ENCODE assay signal across 17 cellular contexts in genomic region chr3:186901135-186901734, GRCh38. TPM values are rescaled to one million over a fixed set of nuclear protein-coding genes. Genes with fewer than 3 reads are reported as not detected.
DNase-seq lines count a peak whose midpoint lies in the region; ATAC-seq, FAIRE-seq and TF ChIP-seq lines count a peak whose summit lies in the region.
"Had no signal": no experiment of that assay in that cellular context is flagged by ENCODE, and none has a peak within 500 bp of the region (broad histone marks: within the 10 kb centered on the region; RNA-seq: fewer than 3 reads in every experiment).

No MANE protein-coding gene starts in this region.

- no peaks in the 10 kb centered on the region for H3K27me3 ChIP-seq in CD8-positive, alpha-beta T cell (ENCODE audit: insufficient read depth, low read length)
- H3K27me3 ChIP-seq in bronchial epithelial cell (ENCODE audit: control insufficient read depth, insufficient read depth, low read length), result no peaks in the 10 kb centered on the region

- no peak overlapping the region for H3K27ac ChIP-seq in CD8-positive, alpha-beta T cell (ENCODE audit: low read depth, low read length)

- peaks cover 30% of the 10 kb centered on the region for H3K9me3 Mint-ChIP-seq in CD8-positive, alpha-beta T cell

- POLR2A ChIA-PET in CD8-positive, alpha-beta T cell (lab: Charles Lee), result interaction anchor here (1.0 to 1.2 kb wide), 2 partner anchors 8 to 127 kb away, joined by 3 read pairs; no protein-coding TSS in a partner anchor

- DNase-seq in CD8-positive, alpha-beta T cell, result no peak
- DNase-seq in NAMALWA (ENCODE audit: low spot score) (peak; percentile 29), bronchial epithelial cell (ENCODE audit: low read depth) (peak; percentile 38), iris pigment epithelial cell (ENCODE audit: low read depth) (peak; percentile 17), MV-4-11 (lab: John Stamatoyannopoulos, UW) (no peak), cerebellar cortex (ENCODE audit: low spot score) (no peak), hypothalamus (lab: John Stamatoyannopoulos, UW) (no peak)
- DNase-seq: cortex of kidney; HCEC 1CT; NCI-H2171; stimulated activated CD4-positive, alpha-beta T cell treated with anti-CD3 and anti-CD28 coated beads, Interleukin-1b, Interleukin-23, amount 100 ng/mL, for 48 hours; stimulated activated naive B cell treated with anti-CD40 and anti-IgM and Interleukin-4, amounts not matched to agents 10 μg/mL and 1 μg/mL and 100 μg/mL, for 72 hours had no signal

- TF ChIP-seq CTCF in CD8-positive, alpha-beta T cell (IDR thresholded peaks at IDR 0.05), result no peak
- TF ChIP-seq CTCF in bronchial epithelial cell (IDR thresholded peaks at IDR 0.05; ENCODE audit: insufficient read depth, low read length, severe bottlenecking), result no peak

- H3K9me3 ChIP-seq in CD8-positive, alpha-beta T cell (ENCODE audit: low read length), result peaks cover 5% of the 10 kb centered on the region

- H3K4me1 Mint-ChIP-seq in CD8-positive, alpha-beta T cell (ENCODE audit: low read depth), result peaks cover 21% of the 10 kb centered on the region

- peaks cover 13% of the 10 kb centered on the region for H3K4me1 ChIP-seq in CD8-positive, alpha-beta T cell (ENCODE audit: insufficient read depth, low read length)

- H3K27me3 Mint-ChIP-seq in CD8-positive, alpha-beta T cell (ENCODE audit: low read depth), result no peaks in the 10 kb centered on the region
- H3K27me3 Mint-ChIP-seq: stimulated activated naive B cell treated with anti-CD40 and anti-IgM and Interleukin-4, amounts not matched to agents 10 μg/mL and 1 μg/mL and 100 μg/mL, for 72 hours had no signal

- intact Hi-C loops in CD8-positive, alpha-beta T cell (cut with DNase I, micrococcal nuclease), result no loop called here

- peak; percentile 54 for ATAC-seq in CD8-positive, alpha-beta T cell
- ATAC-seq in HG03432 (IDR thresholded peaks at IDR 0.05; ENCODE audit: unreplicated experiment), result no peak
- ATAC-seq: Panc1 had no signal

- H3K27ac Mint-ChIP-seq in CD8-positive, alpha-beta T cell, result peak overlapping the region; percentile 74
- H3K27ac Mint-ChIP-seq: stimulated activated naive B cell treated with anti-CD40 and anti-IgM and Interleukin-4, amounts not matched to agents 10 μg/mL and 1 μg/mL and 100 μg/mL, for 72 hours had no signal

- H3K4me3 ChIP-seq in CD8-positive, alpha-beta T cell (ENCODE audit: low read depth, low read length), result no peak overlapping the region
- no peak overlapping the region for H3K4me3 ChIP-seq in bronchial epithelial cell (ENCODE audit: low read depth, low read length)

- CTCF ChIA-PET in CD8-positive, alpha-beta T cell (lab: Charles Lee), result interaction anchor here (1.3 kb wide), 1 partner anchor 8 kb away, joined by 4 read pairs; no protein-coding TSS in a partner anchor

- no peak overlapping the region for H3K4me3 Mint-ChIP-seq in CD8-positive, alpha-beta T cell
- H3K4me3 Mint-ChIP-seq: stimulated activated naive B cell treated with anti-CD40 and anti-IgM and Interleukin-4, amounts not matched to agents 10 μg/mL and 1 μg/mL and 100 μg/mL, for 72 hours had no signal

- no peaks in the 10 kb centered on the region for H3K36me3 ChIP-seq in CD8-positive, alpha-beta T cell (ENCODE audit: insufficient read depth, low read length)
- H3K36me3 ChIP-seq in bronchial epithelial cell (ENCODE audit: control insufficient read depth, insufficient read depth, low read length), result no peaks in the 10 kb centered on the region

- no peak for FAIRE-seq in bronchial epithelial cell (lab: Jason Lieb, UNC)
- FAIRE-seq: TTC549 had no signal

- H3K36me3 Mint-ChIP-seq in CD8-positive, alpha-beta T cell, result peaks cover 25% of the 10 kb centered on the region

RNA-seq across cellular contexts. Expression of gene ST6GAL1, which starts 29.1 kb away (rescaled TPM):
- total RNA-seq in CD8-positive, alpha-beta T cell, result 10 to 100 TPM; 23.1 to 28.5 TPM
- total RNA-seq in bronchial epithelial cell, result 5.5 and 8.6 TPM in 2 replicates

RNA-seq across cellular contexts. Expression of gene ADIPOQ, which starts 58.7 kb away (rescaled TPM):
- total RNA-seq in CD8-positive, alpha-beta T cell, result not detected
- not detected in 2 replicates for total RNA-seq in bronchial epithelial cell
- total RNA-seq: glomerular endothelial cell, lung microvascular endothelial cell had no signal

Comparison
In these comparisons a context has a peak if more than half of its experiments do, and no peak if none do; other contexts are left out.
1. DNase-seq: peak in NAMALWA (single experiment), bronchial epithelial cell (single experiment) and iris pigment epithelial cell (single experiment); none in CD8-positive, alpha-beta T cell (0 of 7), MV-4-11 (single experiment), cerebellar cortex (single experiment) and hypothalamus (0 of 51).